23 cellular contexts compared by ENCODE assay signal in the genomic region with DNA sequence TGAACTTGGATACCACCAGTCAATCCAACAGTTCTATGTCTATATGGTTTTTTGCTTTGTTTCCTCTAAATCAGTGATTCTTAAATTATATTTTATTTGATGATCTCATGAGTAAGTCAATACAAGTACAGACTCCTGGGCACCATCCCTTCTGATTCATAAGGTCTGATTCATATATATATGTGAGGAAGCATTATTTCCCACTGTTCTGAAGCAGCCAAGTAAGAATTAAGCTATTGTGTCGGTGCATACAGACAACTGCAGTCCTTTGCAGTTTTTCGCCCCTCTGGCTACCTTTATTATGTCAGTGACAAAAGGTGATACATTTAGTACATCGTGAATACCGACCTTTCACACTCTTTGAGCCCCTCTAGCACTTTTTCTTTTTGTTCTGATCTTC.
DNase-seq lines count a peak whose midpoint lies in the region; ATAC-seq and TF ChIP-seq lines count a peak whose summit lies in the region.
"Had no signal": no experiment of that assay in that cellular context is flagged by ENCODE, and none has a peak within 500 bp of the region (broad histone marks: within the 10 kb centered on the region; RNA-seq: fewer than 3 reads in every experiment).

No MANE protein-coding gene starts in this region.

- no TSS peak for BruUV-seq in MCF 10A (replicated peaks; lab: Mats Ljungman, UMichigan)

- H3K4me3 ChIP-seq in breast epithelium (no peak overlapping the region), fibroblast of the aortic adventitia (ENCODE audit: low read depth, low read length) (no peak overlapping the region)
- H3K4me3 ChIP-seq: adrenal gland, BLaER1, esophagus squamous epithelium, ovary, tibial artery had no signal

- TF ChIP-seq CTCF in MCF 10A (IDR thresholded peaks at IDR 0.05; ENCODE audit: unreplicated experiment) (no peak), breast epithelium (IDR thresholded peaks at IDR 0.05) (no peak), fibroblast of the aortic adventitia (IDR thresholded peaks at IDR 0.05; ENCODE audit: insufficient read depth, low read length) (no peak)

- no peaks in the 10 kb centered on the region for H3K9me3 ChIP-seq in breast epithelium
- H3K9me3 ChIP-seq: adrenal gland, BLaER1, ovary, tibial artery had no signal

- no peak for ATAC-seq in GM21360 (IDR thresholded peaks at IDR 0.05; ENCODE audit: unreplicated experiment)
- ATAC-seq: sciatic nerve had no signal

- TF ChIP-seq POLR2A in breast epithelium (IDR thresholded peaks at IDR 0.05): no peak

- no peak overlapping the region for H3K27ac ChIP-seq in breast epithelium
- H3K27ac ChIP-seq: 22Rv1, adrenal gland, BLaER1, esophagus squamous epithelium, ovary, tibial artery had no signal

- CTCF ChIA-PET in MCF 10A (lab: Yijun Ruan, JAX): interaction anchor here (0.7 kb wide), 1 partner anchor 592 kb away, joined by 3 read pairs; no protein-coding TSS in a partner anchor

- no peak overlapping the region for H3K27ac Mint-ChIP-seq in MCF 10A (ENCODE audit: low read depth, unreplicated experiment)

- DNase-seq in MCF 10A (ENCODE audit: unreplicated experiment) (peak; percentile 8), breast epithelium (ENCODE audit: low spot score in 2 of 2) (no peak), amniotic stem cell (lab: John Stamatoyannopoulos, UW) (peak; percentile 42), fibroblast of the aortic adventitia (ENCODE audit: low read depth) (peak; percentile 50), DMS153 (lab: John Stamatoyannopoulos, UW) (no peak), NCI-H1436 treated with DMSO at 0.1 percent for 48 hours (lab: John Stamatoyannopoulos, UW) (no peak), NK-92 (lab: John Stamatoyannopoulos, UW; ENCODE audit: unreplicated experiment) (no peak)
- DNase-seq: activated effector memory CD4-positive, alpha-beta T cell treated with Interleukin-2 at 50 U/mL for 16 hours; adrenal gland; Calu3; effector CD8-positive, alpha-beta T cell; esophagus squamous epithelium; NCI-H1417; NCI-H2171; NCI-H82; ovary; stimulated activated CD4-positive, alpha-beta T cell treated with anti-CD3 and anti-CD28 coated beads, Interleukin-1b, Interleukin-23, amount 100 ng/mL, for 48 hours; stimulated activated naive CD4-positive, alpha-beta T cell; tibial artery had no signal

- intact Hi-C loops in MCF 10A (cut with micrococcal nuclease): no loop called here
- intact Hi-C loops in breast epithelium (cut with DNase I; ENCODE audit: low total_unique reads): no loop called here

- no peaks in the 10 kb centered on the region for H3K36me3 ChIP-seq in breast epithelium
- H3K36me3 ChIP-seq: adrenal gland, BLaER1, esophagus squamous epithelium, ovary, tibial artery had no signal

- H3K4me1 Mint-ChIP-seq in MCF 10A (ENCODE audit: insufficient read depth, unreplicated experiment): peaks cover 6% of the 10 kb centered on the region

- H3K4me1 ChIP-seq in breast epithelium: no peaks in the 10 kb centered on the region
- H3K4me1 ChIP-seq: adrenal gland, esophagus squamous epithelium, tibial artery had no signal

- no peaks in the 10 kb centered on the region for H3K27me3 ChIP-seq in breast epithelium
- H3K27me3 ChIP-seq: adrenal gland, BLaER1, esophagus squamous epithelium, ovary, tibial artery had no signal

- H3K27me3 Mint-ChIP-seq in MCF 10A (ENCODE audit: insufficient read depth, unreplicated experiment): no peaks in the 10 kb centered on the region

- H3K9me3 Mint-ChIP-seq in MCF 10A (ENCODE audit: unreplicated experiment): peaks cover 10% of the 10 kb centered on the region

- no peak overlapping the region for H3K4me3 Mint-ChIP-seq in MCF 10A (ENCODE audit: unreplicated experiment)

- POLR2A ChIA-PET in MCF 10A (lab: Yijun Ruan, JAX): no interaction called here

- no peaks in the 10 kb centered on the region for H3K36me3 Mint-ChIP-seq in MCF 10A (ENCODE audit: insufficient read depth, unreplicated experiment)

Comparison
In these comparisons a context has a peak if more than half of its experiments do, and no peak if none do; other contexts are left out.
1. DNase-seq: peak in MCF 10A (single experiment), amniotic stem cell (single experiment) and fibroblast of the aortic adventitia (single experiment); none in breast epithelium (0 of 2), DMS153 (single experiment), NCI-H1436 treated with DMSO at 0.1 percent for 48 hours (single experiment) and NK-92 (single experiment).